In genomic region chr10:5971315-5971832, GRCh38 we compare ENCODE assay signal across 8 cellular contexts. TPM values are rescaled to one million over a fixed set of nuclear protein-coding genes. Genes with fewer than 3 reads are reported as not detected.
DNase-seq lines count a peak whose midpoint lies in the region; ATAC-seq, FAIRE-seq and TF ChIP-seq lines count a peak whose summit lies in the region.

No MANE protein-coding gene starts in this region.

- peak overlapping the region; percentile 25 for H3K27ac ChIP-seq in psoas muscle
- H3K27ac ChIP-seq in tibial nerve = peak overlapping the region in 2 of 4 donors; percentile 33 to 35

- POLR2A ChIA-PET in T-cell (lab: Charles Lee) = interaction anchor here in 1 of 2 donors (0.6 kb wide), 1 partner anchor 610 kb away, joined by 3 read pairs; no protein-coding TSS in a partner anchor

- no peak for TF ChIP-seq POLR2A in tibial nerve (IDR thresholded peaks at IDR 0.05)

- WGBS in psoas muscle, 3 donors = 69 to 86% (median 69%) methylated on average over 8 of the region's 8 CpGs
- 73 to 80% methylated on average over 8 of the region's 8 CpGs for WGBS in tibial nerve, 2 donors

- no peaks in the 10 kb centered on the region for H3K36me3 ChIP-seq in psoas muscle (ENCODE audit: insufficient read depth in 1 of 2, low read depth in 1 of 2)
- no peaks in the 10 kb centered on the region for H3K36me3 ChIP-seq in tibial nerve

- peak overlapping the region; percentile 81 to 82 for H3K27ac Mint-ChIP-seq in T-cell
- peak overlapping the region; percentile 88 to 90 for H3K27ac Mint-ChIP-seq in effector memory CD8-positive, alpha-beta T cell

- H3K4me1 ChIP-seq in psoas muscle (peaks cover 7% of the 10 kb centered on the region), tibial nerve (peaks cover 0 to 30% (median 4%) of the 10 kb centered on the region in 4 donors)

- peak; percentile 56 for FAIRE-seq in GM18507 (lab: Jason Lieb, UNC)

- no peak overlapping the region for H3K4me3 ChIP-seq in psoas muscle
- no peak overlapping the region for H3K4me3 ChIP-seq in tibial nerve

- H3K27me3 Mint-ChIP-seq in T-cell = no peaks in the 10 kb centered on the region
- no peaks in the 10 kb centered on the region for H3K27me3 Mint-ChIP-seq in effector memory CD8-positive, alpha-beta T cell

- intact Hi-C loops in psoas muscle (cut with DNase I) = loop anchor here in 1 of 2 donors (10.0 kb wide), 1 partner anchor 157 kb away; the partner anchor contains the start of gene GDI2

- CTCF ChIA-PET in T-cell (lab: Charles Lee) = interaction anchor here in 1 of 2 donors (0.5 kb wide), 1 partner anchor 183 kb away, joined by 4 read pairs; no protein-coding TSS in a partner anchor

- DNase-seq in GM18507 (ENCODE audit: extremely low spot score, insufficient read length, low read depth) = no peak
- peak in 2 of 34 experiments; percentile 7 to 13 for DNase-seq in T-cell
- peak in 1 of 3 experiments; percentile 6 for DNase-seq in effector memory CD8-positive, alpha-beta T cell
- DNase-seq in psoas muscle = no peak
- no peak for DNase-seq in tibial nerve (ENCODE audit: low spot score in 2 of 2)
- DNase-seq in foreskin melanocyte = no peak

- peak in 3 of 4 experiments; percentile 64 to 65 (median 64) for ATAC-seq in T-cell (replicated peaks in 1 of 4)
- peak; percentile 31 for ATAC-seq in effector memory CD8-positive, alpha-beta T cell (replicated peaks)
- peak in 3 of 4 donors; percentile 30 to 50 (median 37) for ATAC-seq in psoas muscle
- ATAC-seq in HG02623 (IDR thresholded peaks at IDR 0.05; ENCODE audit: unreplicated experiment) = no peak
- ATAC-seq in GM18868 (IDR thresholded peaks at IDR 0.05; ENCODE audit: unreplicated experiment) = no peak

- H3K9me3 ChIP-seq in psoas muscle (no peaks in the 10 kb centered on the region), tibial nerve (no peaks in the 10 kb centered on the region)

- H3K9me3 Mint-ChIP-seq in T-cell = no peaks in the 10 kb centered on the region
- H3K9me3 Mint-ChIP-seq in effector memory CD8-positive, alpha-beta T cell = no peaks in the 10 kb centered on the region

- peak overlapping the region in 2 of 3 donors; percentile 22 to 30 for H3K4me3 Mint-ChIP-seq in T-cell
- peak overlapping the region; percentile 54 to 69 for H3K4me3 Mint-ChIP-seq in effector memory CD8-positive, alpha-beta T cell

- TF ChIP-seq EP300 in tibial nerve (IDR thresholded peaks at IDR 0.05) = peak in 1 of 2 donors; percentile 78

- H3K36me3 Mint-ChIP-seq in T-cell = peaks cover 5% of the 10 kb centered on the region
- peaks cover 17% of the 10 kb centered on the region for H3K36me3 Mint-ChIP-seq in effector memory CD8-positive, alpha-beta T cell (ENCODE audit: insufficient read depth)

- no peaks in the 10 kb centered on the region for H3K27me3 ChIP-seq in psoas muscle (ENCODE audit: insufficient read depth in 3 of 3, low read length in 2 of 3)
- no peaks in the 10 kb centered on the region for H3K27me3 ChIP-seq in tibial nerve

- H3K4me1 Mint-ChIP-seq in T-cell = peaks cover 35 to 53% (median 48%) of the 10 kb centered on the region in 3 donors
- peaks cover 44 to 54% of the 10 kb centered on the region in 2 donors for H3K4me1 Mint-ChIP-seq in effector memory CD8-positive, alpha-beta T cell (ENCODE audit: low read depth in 2 of 2)

- TF ChIP-seq CTCF in psoas muscle (IDR thresholded peaks at IDR 0.05) = no peak
- TF ChIP-seq CTCF in tibial nerve (IDR thresholded peaks at IDR 0.05) = no peak

RNA-seq across cellular contexts. Expression of gene IL15RA, which starts 6.0 kb away (rescaled TPM):
- 10 to 100 TPM; 10.1 to 18.2 (median 10.8) TPM for total RNA-seq in T-cell
- total RNA-seq in psoas muscle = 10 to 100 TPM in 1 of 4 donors, 1 to 10 TPM in 3; 7.9 to 10.9 (median 9.5) TPM
- 10 to 100 TPM in 2 of 3 donors, 1 to 10 TPM in 1; 8.9 to 13.1 (median 11.2) TPM for polyA plus RNA-seq in psoas muscle
- total RNA-seq in tibial nerve = 10 to 100 TPM in 2 of 4 donors, 1 to 10 TPM in 2; 9.0 to 18.6 (median 12.6) TPM

Comparison
In these comparisons a context has a peak if more than half of its experiments do, and no peak if none do; other contexts are left out.
1. ATAC-seq: peak in T-cell (3 of 4), effector memory CD8-positive, alpha-beta T cell (single experiment) and psoas muscle (3 of 4); none in HG02623 (single experiment) and GM18868 (single experiment).